ENCODE assay signal across 10 cellular contexts in genomic region chr15:94306700-94307650, GRCh38.
DNase-seq lines count a peak whose midpoint lies in the region; ATAC-seq, FAIRE-seq and TF ChIP-seq lines count a peak whose summit lies in the region.
"Had no signal": no experiment of that assay in that cellular context is flagged by ENCODE, and none has a peak within 500 bp of the region (broad histone marks: within the 10 kb centered on the region; RNA-seq: fewer than 3 reads in every experiment).

No MANE protein-coding gene starts in this region.

- no peak for TF ChIP-seq EP300 in HepG2 (IDR thresholded peaks at IDR 0.05; ENCODE audit: low read depth in 2 of 2, low read length in 2 of 2)
- no peak for TF ChIP-seq EP300 in HepG2 (CRISPR knock-in tag; IDR thresholded peaks at IDR 0.05; ENCODE audit: borderline replicate concordance)

- H3K4me3 ChIP-seq in HepG2 (replicated peaks in 1 of 3; ENCODE audit: insufficient read depth in 1 of 3, low read depth in 2 of 3, low read length in 3 of 3) (no peak overlapping the region), SJCRH30 (no peak overlapping the region)

- no peak overlapping the region for H3K9ac ChIP-seq in HepG2 (ENCODE audit: insufficient read depth, low read depth, low read length)

- H2AFZ ChIP-seq in HepG2 (ENCODE audit: low read length), result no peak overlapping the region

- no peak overlapping the region for H3K4me2 ChIP-seq in HepG2 (ENCODE audit: low read depth, low read length)

- no peak for TF ChIP-seq RAD21 in HepG2 (CRISPR knock-in tag; IDR thresholded peaks at IDR 0.05)

- in situ Hi-C loops in HepG2 (cut with HindIII; ENCODE audit: extremely low pct_ligation_motif_present, low pct_unique_long_range_greater_than_20kb), result no loop called here

- no peak for TF ChIP-seq POLR2A in HepG2 (IDR thresholded peaks at IDR 0.05; ENCODE audit: insufficient read depth in 1 of 2, low read depth in 2 of 2, low read length in 2 of 2)

- DNase-seq in NK-92 treated with Interleukin-12 subunit alpha and Interleukin-12 subunit beta, amount 100 ng/mL, for 24 hours (lab: John Stamatoyannopoulos, UW), result peak; percentile 42
- DNase-seq in NK-92 (lab: John Stamatoyannopoulos, UW; ENCODE audit: unreplicated experiment) (no peak), RPMI7951 (ENCODE audit: low read depth) (peak; percentile 75), HepG2 (ENCODE audit: low spot score) (no peak), SJCRH30 (no peak), OCI-M2 (lab: John Stamatoyannopoulos, UW; ENCODE audit: unreplicated experiment) (no peak), NCI-H2081 (lab: John Stamatoyannopoulos, UW) (no peak)

- peak; percentile 89 for ATAC-seq in HG02798 (IDR thresholded peaks at IDR 0.05; ENCODE audit: poor library complexity, unreplicated experiment)
- ATAC-seq in HepG2, result no peak

- FAIRE-seq in HepG2 (lab: Jason Lieb, UNC), result no peak
- FAIRE-seq: TTC549 had no signal

- TF ChIP-seq CTCF in HepG2 (CRISPR knock-in tag; IDR thresholded peaks at IDR 0.05), result no peak

- H3K79me2 ChIP-seq in HepG2 (ENCODE audit: insufficient read depth, low read length), result no peaks in the 10 kb centered on the region

- H3K27me3 ChIP-seq in HepG2 (ENCODE audit: control insufficient read depth in 1 of 2, insufficient read depth in 2 of 2, low read length in 2 of 2), result no peaks in the 10 kb centered on the region
- H3K27me3 ChIP-seq in SJCRH30, result no peaks in the 10 kb centered on the region

- H3K4me1 ChIP-seq in HepG2 (ENCODE audit: insufficient read depth, low read length) (no peaks in the 10 kb centered on the region), SJCRH30 (no peaks in the 10 kb centered on the region)

- WGBS in HepG2 (ENCODE audit: low lambda C conversion rate), result 66% methylated on average over 13 of the region's 13 CpGs

- H4K20me1 ChIP-seq in HepG2 (ENCODE audit: insufficient read depth, low read length), result no peaks in the 10 kb centered on the region

- H3K36me3 ChIP-seq in HepG2 (replicated peaks in 1 of 2; ENCODE audit: control insufficient read depth in 1 of 2, insufficient read depth in 2 of 2, low read length in 2 of 2), result peaks cover 0 to 4% of the 10 kb centered on the region in 2 experiments; a peak in 1 of 5 replicates
- no peaks in the 10 kb centered on the region for H3K36me3 ChIP-seq in SJCRH30

- H3K27ac ChIP-seq in HepG2 (ENCODE audit: extremely low read length, insufficient read depth, low read length) (no peak overlapping the region), SJCRH30 (no peak overlapping the region)
- H3K27ac ChIP-seq: 22Rv1 had no signal

- CTCF ChIA-PET in HepG2 (lab: Yijun Ruan, JAX; ENCODE audit: low intra/inter-chr PET ratio, low total read pairs), result no interaction called here

- H3K9me3 ChIP-seq in HepG2 (ENCODE audit: low read length), result peaks cover 6% of the 10 kb centered on the region; the same call in 1 of the 2 replicates
- no peaks in the 10 kb centered on the region for H3K9me3 ChIP-seq in SJCRH30 (replicated peaks)

- POLR2A ChIA-PET in HepG2 (lab: Yijun Ruan, JAX), result interaction anchor here (0.7 kb wide), 1 partner anchor 76 kb away, joined by 3 read pairs; no protein-coding TSS in a partner anchor

- no TSS peak for BruUV-seq in HepG2 (replicated peaks; lab: Mats Ljungman, UMichigan)

- intact Hi-C loops in HepG2 (cut with micrococcal nuclease; ENCODE audit: unreplicated experiment), result no loop called here

TF ChIP-seq in HepG2, 621 proteins besides CTCF, POLR2A, EP300 and RAD21:
- TF ChIP-seq NFAT5 (CRISPR knock-in tag; IDR thresholded peaks at IDR 0.05), result no peak
- peak; percentile 97 for TF ChIP-seq ATF7 (IDR thresholded peaks at IDR 0.05)
- TF ChIP-seq ATF7 (CRISPR knock-in tag; IDR thresholded peaks at IDR 0.05), result no peak
- no peak for TF ChIP-seq ZBTB49 (CRISPR knock-in tag; IDR thresholded peaks at IDR 0.05; ENCODE audit: borderline replicate concordance)
- TF ChIP-seq DNMT3B (CRISPR knock-in tag; conservative IDR thresholded peaks at IDR 0.05), result no peak
- no peak for TF ChIP-seq ZNF678 (CRISPR knock-in tag; IDR thresholded peaks at IDR 0.05)
- no peak for TF ChIP-seq CENPBD1 (CRISPR knock-in tag; IDR thresholded peaks at IDR 0.05; ENCODE audit: borderline replicate concordance, low read depth)
- no peak for TF ChIP-seq ZNF749 (CRISPR knock-in tag; IDR thresholded peaks at IDR 0.05; ENCODE audit: borderline replicate concordance)
- no peak for TF ChIP-seq TFE3 (CRISPR knock-in tag; IDR thresholded peaks at IDR 0.05)
- TF ChIP-seq ZNF557 (CRISPR knock-in tag; IDR thresholded peaks at IDR 0.05), result no peak
- TF ChIP-seq CREB1 (IDR thresholded peaks at IDR 0.05), result peak; percentile 88
- no peak for TF ChIP-seq CREB1 (CRISPR knock-in tag; IDR thresholded peaks at IDR 0.05)
- TF ChIP-seq ZNF773 (CRISPR knock-in tag; IDR thresholded peaks at IDR 0.05; ENCODE audit: borderline replicate concordance), result no peak

Comparison
In these comparisons a context has a peak if more than half of its experiments do, and no peak if none do; other contexts are left out.
1. DNase-seq: peak in NK-92 treated with Interleukin-12 subunit alpha and Interleukin-12 subunit beta, amount 100 ng/mL, for 24 hours (single experiment) and RPMI7951 (single experiment); none in NK-92 (single experiment), HepG2 (single experiment), SJCRH30 (0 of 2), OCI-M2 (single experiment) and NCI-H2081 (0 of 2).